2 cellular contexts compared by ENCODE assay signal in genomic region chr1:24975391-24975790, GRCh38.
A peak's percentile ranks its signal among the peaks of the same experiment; 100 is the strongest.
TF ChIP-seq lines count a peak whose summit lies in the region.

No MANE protein-coding gene starts in this region.

TF ChIP-seq in HepG2, 621 proteins besides CTCF, POLR2A, EP300 and RAD21 (continues in another document):
- TF ChIP-seq, protein P1, sequence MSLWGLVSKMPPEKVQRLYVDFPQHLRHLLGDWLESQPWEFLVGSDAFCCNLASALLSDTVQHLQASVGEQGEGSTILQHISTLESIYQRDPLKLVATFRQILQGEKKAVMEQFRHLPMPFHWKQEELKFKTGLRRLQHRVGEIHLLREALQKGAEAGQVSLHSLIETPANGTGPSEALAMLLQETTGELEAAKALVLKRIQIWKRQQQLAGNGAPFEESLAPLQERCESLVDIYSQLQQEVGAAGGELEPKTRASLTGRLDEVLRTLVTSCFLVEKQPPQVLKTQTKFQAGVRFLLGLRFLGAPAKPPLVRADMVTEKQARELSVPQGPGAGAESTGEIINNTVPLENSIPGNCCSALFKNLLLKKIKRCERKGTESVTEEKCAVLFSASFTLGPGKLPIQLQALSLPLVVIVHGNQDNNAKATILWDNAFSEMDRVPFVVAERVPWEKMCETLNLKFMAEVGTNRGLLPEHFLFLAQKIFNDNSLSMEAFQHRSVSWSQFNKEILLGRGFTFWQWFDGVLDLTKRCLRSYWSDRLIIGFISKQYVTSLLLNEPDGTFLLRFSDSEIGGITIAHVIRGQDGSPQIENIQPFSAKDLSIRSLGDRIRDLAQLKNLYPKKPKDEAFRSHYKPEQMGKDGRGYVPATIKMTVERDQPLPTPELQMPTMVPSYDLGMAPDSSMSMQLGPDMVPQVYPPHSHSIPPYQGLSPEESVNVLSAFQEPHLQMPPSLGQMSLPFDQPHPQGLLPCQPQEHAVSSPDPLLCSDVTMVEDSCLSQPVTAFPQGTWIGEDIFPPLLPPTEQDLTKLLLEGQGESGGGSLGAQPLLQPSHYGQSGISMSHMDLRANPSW (CRISPR knock-in tag; IDR thresholded peaks at IDR 0.05; ENCODE audit: borderline replicate concordance) = no peak
- TF ChIP-seq ZBTB42 (CRISPR knock-in tag; IDR thresholded peaks at IDR 0.05) (no peak), TSC22D2 (CRISPR knock-in tag; IDR thresholded peaks at IDR 0.05; ENCODE audit: borderline replicate concordance) (no peak), NPAS2 (CRISPR knock-in tag; IDR thresholded peaks at IDR 0.05; ENCODE audit: borderline replicate concordance) (no peak), ZBTB3 (CRISPR knock-in tag; IDR thresholded peaks at IDR 0.05; ENCODE audit: borderline replicate concordance, low read depth) (no peak), ZFP1 (CRISPR knock-in tag; IDR thresholded peaks at IDR 0.05) (peak; percentile 99), ZNF562 (CRISPR knock-in tag; IDR thresholded peaks at IDR 0.05; ENCODE audit: borderline replicate concordance) (no peak), PAX8 (CRISPR knock-in tag; IDR thresholded peaks at IDR 0.05; ENCODE audit: borderline replicate concordance) (no peak), FOXP4 (CRISPR knock-in tag; IDR thresholded peaks at IDR 0.05) (no peak)
- TF ChIP-seq, protein P2, sequence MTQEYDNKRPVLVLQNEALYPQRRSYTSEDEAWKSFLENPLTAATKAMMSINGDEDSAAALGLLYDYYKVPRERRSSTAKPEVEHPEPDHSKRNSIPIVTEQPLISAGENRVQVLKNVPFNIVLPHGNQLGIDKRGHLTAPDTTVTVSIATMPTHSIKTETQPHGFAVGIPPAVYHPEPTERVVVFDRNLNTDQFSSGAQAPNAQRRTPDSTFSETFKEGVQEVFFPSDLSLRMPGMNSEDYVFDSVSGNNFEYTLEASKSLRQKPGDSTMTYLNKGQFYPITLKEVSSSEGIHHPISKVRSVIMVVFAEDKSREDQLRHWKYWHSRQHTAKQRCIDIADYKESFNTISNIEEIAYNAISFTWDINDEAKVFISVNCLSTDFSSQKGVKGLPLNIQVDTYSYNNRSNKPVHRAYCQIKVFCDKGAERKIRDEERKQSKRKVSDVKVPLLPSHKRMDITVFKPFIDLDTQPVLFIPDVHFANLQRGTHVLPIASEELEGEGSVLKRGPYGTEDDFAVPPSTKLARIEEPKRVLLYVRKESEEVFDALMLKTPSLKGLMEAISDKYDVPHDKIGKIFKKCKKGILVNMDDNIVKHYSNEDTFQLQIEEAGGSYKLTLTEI (CRISPR knock-in tag; conservative IDR thresholded peaks at IDR 0.05) = no peak
- TF ChIP-seq, protein P3, sequence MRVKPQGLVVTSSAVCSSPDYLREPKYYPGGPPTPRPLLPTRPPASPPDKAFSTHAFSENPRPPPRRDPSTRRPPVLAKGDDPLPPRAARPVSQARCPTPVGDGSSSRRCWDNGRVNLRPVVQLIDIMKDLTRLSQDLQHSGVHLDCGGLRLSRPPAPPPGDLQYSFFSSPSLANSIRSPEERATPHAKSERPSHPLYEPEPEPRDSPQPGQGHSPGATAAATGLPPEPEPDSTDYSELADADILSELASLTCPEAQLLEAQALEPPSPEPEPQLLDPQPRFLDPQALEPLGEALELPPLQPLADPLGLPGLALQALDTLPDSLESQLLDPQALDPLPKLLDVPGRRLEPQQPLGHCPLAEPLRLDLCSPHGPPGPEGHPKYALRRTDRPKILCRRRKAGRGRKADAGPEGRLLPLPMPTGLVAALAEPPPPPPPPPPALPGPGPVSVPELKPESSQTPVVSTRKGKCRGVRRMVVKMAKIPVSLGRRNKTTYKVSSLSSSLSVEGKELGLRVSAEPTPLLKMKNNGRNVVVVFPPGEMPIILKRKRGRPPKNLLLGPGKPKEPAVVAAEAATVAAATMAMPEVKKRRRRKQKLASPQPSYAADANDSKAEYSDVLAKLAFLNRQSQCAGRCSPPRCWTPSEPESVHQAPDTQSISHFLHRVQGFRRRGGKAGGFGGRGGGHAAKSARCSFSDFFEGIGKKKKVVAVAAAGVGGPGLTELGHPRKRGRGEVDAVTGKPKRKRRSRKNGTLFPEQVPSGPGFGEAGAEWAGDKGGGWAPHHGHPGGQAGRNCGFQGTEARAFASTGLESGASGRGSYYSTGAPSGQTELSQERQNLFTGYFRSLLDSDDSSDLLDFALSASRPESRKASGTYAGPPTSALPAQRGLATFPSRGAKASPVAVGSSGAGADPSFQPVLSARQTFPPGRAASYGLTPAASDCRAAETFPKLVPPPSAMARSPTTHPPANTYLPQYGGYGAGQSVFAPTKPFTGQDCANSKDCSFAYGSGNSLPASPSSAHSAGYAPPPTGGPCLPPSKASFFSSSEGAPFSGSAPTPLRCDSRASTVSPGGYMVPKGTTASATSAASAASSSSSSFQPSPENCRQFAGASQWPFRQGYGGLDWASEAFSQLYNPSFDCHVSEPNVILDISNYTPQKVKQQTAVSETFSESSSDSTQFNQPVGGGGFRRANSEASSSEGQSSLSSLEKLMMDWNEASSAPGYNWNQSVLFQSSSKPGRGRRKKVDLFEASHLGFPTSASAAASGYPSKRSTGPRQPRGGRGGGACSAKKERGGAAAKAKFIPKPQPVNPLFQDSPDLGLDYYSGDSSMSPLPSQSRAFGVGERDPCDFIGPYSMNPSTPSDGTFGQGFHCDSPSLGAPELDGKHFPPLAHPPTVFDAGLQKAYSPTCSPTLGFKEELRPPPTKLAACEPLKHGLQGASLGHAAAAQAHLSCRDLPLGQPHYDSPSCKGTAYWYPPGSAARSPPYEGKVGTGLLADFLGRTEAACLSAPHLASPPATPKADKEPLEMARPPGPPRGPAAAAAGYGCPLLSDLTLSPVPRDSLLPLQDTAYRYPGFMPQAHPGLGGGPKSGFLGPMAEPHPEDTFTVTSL (CRISPR knock-in tag; IDR thresholded peaks at IDR 0.05; ENCODE audit: borderline replicate concordance) = no peak

TF ChIP-seq in HCT116, 20 proteins besides CTCF, POLR2A, EP300 and RAD21:
- TF ChIP-seq FOSL1 (IDR thresholded peaks at IDR 0.05; ENCODE audit: low read depth) = no peak
- no peak for TF ChIP-seq TCF7L2 (IDR thresholded peaks at IDR 0.05; ENCODE audit: borderline replicate concordance, extremely low read depth, insufficient read depth, insufficient read length)
- TF ChIP-seq POLR2AphosphoS5 (IDR thresholded peaks at IDR 0.05; ENCODE audit: low read depth, low read length) = no peak
- no peak for TF ChIP-seq ZNF274 (IDR thresholded peaks at IDR 0.05; ENCODE audit: low read depth, low read length)
- no peak for TF ChIP-seq EGR1 (IDR thresholded peaks at IDR 0.05; ENCODE audit: low read depth)
- no peak for TF ChIP-seq SIN3A (IDR thresholded peaks at IDR 0.05; ENCODE audit: low read depth)
- TF ChIP-seq CBX3 (IDR thresholded peaks at IDR 0.05; ENCODE audit: low read depth) = peak; percentile 54; the same call in 1 of the 2 replicates
- TF ChIP-seq YY1 (IDR thresholded peaks at IDR 0.05; ENCODE audit: extremely low read depth, insufficient replicate concordance, low read depth, low read length) = no peak
